Comparison of ENCODE assay signal across 12 cellular contexts in the genomic region with DNA sequence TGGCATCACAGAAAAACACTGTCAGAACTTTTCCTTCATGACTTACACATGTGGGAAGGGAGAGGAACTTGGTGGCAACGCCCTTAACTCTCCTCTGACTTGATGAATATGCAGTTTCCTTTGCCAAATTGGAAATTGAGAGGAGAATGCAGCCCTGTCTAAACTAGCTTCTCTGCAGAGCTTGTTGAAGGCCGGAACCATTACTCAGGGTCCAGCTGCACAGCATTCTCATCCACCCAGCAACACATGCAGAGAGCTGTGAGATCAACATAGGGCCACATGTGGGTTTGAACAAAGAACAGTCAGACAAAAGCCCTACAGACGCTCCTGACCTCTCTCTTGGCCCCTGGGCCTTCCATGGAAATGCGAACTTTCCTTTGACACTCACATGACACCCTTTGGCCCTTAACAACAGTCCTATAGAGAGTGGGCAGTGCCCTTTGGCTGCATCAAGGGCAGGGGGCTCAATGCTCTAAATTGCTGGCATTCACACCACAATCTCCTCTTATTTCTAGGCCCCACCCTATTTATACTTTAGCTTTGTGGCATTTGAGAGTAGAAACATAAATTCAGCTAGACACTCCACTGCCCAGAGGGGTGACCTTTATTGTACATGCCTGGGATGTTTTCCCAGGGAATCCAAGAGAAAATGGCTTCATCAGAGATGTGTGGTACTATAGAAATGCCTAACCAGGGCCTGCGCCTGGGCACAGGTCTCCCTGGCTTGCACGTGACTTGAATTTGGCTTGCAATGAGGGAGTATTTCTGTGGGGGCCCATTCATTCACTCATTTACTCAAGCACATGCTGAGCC.
DNase-seq lines count a peak whose midpoint lies in the region; ATAC-seq, FAIRE-seq and TF ChIP-seq lines count a peak whose summit lies in the region.
"Had no signal": no experiment of that assay in that cellular context is flagged by ENCODE, and none has a peak within 500 bp of the region (broad histone marks: within the 10 kb centered on the region; RNA-seq: fewer than 3 reads in every experiment).

No MANE protein-coding gene starts in this region.

- no peaks in the 10 kb centered on the region for H3K36me3 ChIP-seq in HUES64 (ENCODE audit: insufficient read depth, low read length)
- no peaks in the 10 kb centered on the region for H3K36me3 ChIP-seq in H1 (ENCODE audit: control insufficient read depth in 2 of 4, insufficient read depth in 4 of 4, low read length in 3 of 4)
- H3K36me3 ChIP-seq in tibial nerve, result no peaks in the 10 kb centered on the region
- H3K36me3 ChIP-seq: ovary had no signal

- no peak overlapping the region; the same call in 1 of the 2 replicates for H3K18ac ChIP-seq in H1 (ENCODE audit: extremely low read depth, low read length)

- H3K56ac ChIP-seq in H1 (replicated peaks; ENCODE audit: insufficient read length, low read depth, low read length), result no peak overlapping the region

- TF ChIP-seq CTCF in H1 (IDR thresholded peaks at IDR 0.05; ENCODE audit: control extremely low read depth in 1 of 3, insufficient read depth in 1 of 3, low read depth in 1 of 3, low read length in 3 of 3) (no peak), tibial nerve (IDR thresholded peaks at IDR 0.05) (no peak)

- H3K4me3 Mint-ChIP-seq in stimulated activated naive B cell treated with anti-CD40 and anti-IgM and Interleukin-4, amounts not matched to agents 10 μg/mL and 1 μg/mL and 100 μg/mL, for 72 hours, result no peak overlapping the region
- H3K4me3 Mint-ChIP-seq: stimulated activated effector memory CD8-positive, alpha-beta T cell treated with anti-CD3 and anti-CD28 coated beads, Interleukin-12 subunit alpha, Interleukin-12 subunit beta, amount 100 ng/mL, for 72 hours had no signal

- H3K14ac ChIP-seq in H1 (ENCODE audit: insufficient read length), result no peak overlapping the region

- ATAC-seq in left lobe of liver, result peak; percentile 32
- ATAC-seq in stimulated activated naive B cell treated with anti-CD40 and anti-IgM and Interleukin-4, amounts not matched to agents 10 μg/mL and 1 μg/mL and 100 μg/mL, for 72 hours (replicated peaks), result no peak
- ATAC-seq in HG03571 (IDR thresholded peaks at IDR 0.05; ENCODE audit: unreplicated experiment), result no peak
- ATAC-seq: stimulated activated effector memory CD8-positive, alpha-beta T cell treated with anti-CD3 and anti-CD28 coated beads, Interleukin-12 subunit alpha, Interleukin-12 subunit beta, amount 100 ng/mL, for 72 hours had no signal

- H3K27ac Mint-ChIP-seq in stimulated activated naive B cell treated with anti-CD40 and anti-IgM and Interleukin-4, amounts not matched to agents 10 μg/mL and 1 μg/mL and 100 μg/mL, for 72 hours, result no peak overlapping the region
- H3K27ac Mint-ChIP-seq: stimulated activated effector memory CD8-positive, alpha-beta T cell treated with anti-CD3 and anti-CD28 coated beads, Interleukin-12 subunit alpha, Interleukin-12 subunit beta, amount 100 ng/mL, for 72 hours had no signal

- H2BK120ac ChIP-seq in H1 (replicated peaks; ENCODE audit: low read depth, low read length), result no peak overlapping the region

- no peaks in the 10 kb centered on the region for H3K79me2 ChIP-seq in H1 (ENCODE audit: control insufficient read depth in 1 of 2, insufficient read depth in 2 of 2, low read length in 2 of 2)

- no peaks in the 10 kb centered on the region for H3K27me3 Mint-ChIP-seq in stimulated activated naive B cell treated with anti-CD40 and anti-IgM and Interleukin-4, amounts not matched to agents 10 μg/mL and 1 μg/mL and 100 μg/mL, for 72 hours

- H3K9me3 ChIP-seq in HUES64 (ENCODE audit: insufficient read depth, low read depth, low read length), result peaks cover 11% of the 10 kb centered on the region; the same call in 1 of the 2 replicates
- H3K9me3 ChIP-seq in H1 (ENCODE audit: insufficient read depth in 2 of 2, low read depth in 1 of 2, low read length in 1 of 2), result peaks cover 0 to 4% of the 10 kb centered on the region in 2 experiments; a peak in 2 of 4 replicates
- peaks cover 0 to 4% (median 0%) of the 10 kb centered on the region in 4 donors for H3K9me3 ChIP-seq in tibial nerve
- H3K9me3 ChIP-seq: ovary had no signal

- H2BK12ac ChIP-seq in H1 (ENCODE audit: low read depth, low read length), result no peak overlapping the region

- H4K91ac ChIP-seq in H1 (replicated peaks; ENCODE audit: insufficient read length, low read length), result no peak overlapping the region

- peaks cover 2 to 5% of the 10 kb centered on the region in 2 donors for H3K9me3 Mint-ChIP-seq in stimulated activated naive B cell treated with anti-CD40 and anti-IgM and Interleukin-4, amounts not matched to agents 10 μg/mL and 1 μg/mL and 100 μg/mL, for 72 hours

- TF ChIP-seq EP300 in H1 (IDR thresholded peaks at IDR 0.05; ENCODE audit: borderline replicate concordance in 1 of 2, low read depth in 2 of 2, low read length in 2 of 2) (no peak), tibial nerve (IDR thresholded peaks at IDR 0.05) (peak in 1 of 2 donors; percentile 87)

- H3K9ac ChIP-seq in HUES64 (ENCODE audit: low read depth, low read length), result no peak overlapping the region
- H3K9ac ChIP-seq in H1 (replicated peaks in 1 of 4; ENCODE audit: extremely low read depth in 1 of 4, low read depth in 3 of 4, low read length in 3 of 4), result no peak overlapping the region

- no peak overlapping the region; the same call in 1 of the 2 replicates for H2AFZ ChIP-seq in H1 (ENCODE audit: low read length)

- H3K23me2 ChIP-seq in H1 (ENCODE audit: low read depth, low read length), result no peaks in the 10 kb centered on the region

- TF ChIP-seq RAD21 in H1 (IDR thresholded peaks at IDR 0.05 in 1 of 2, conservative IDR thresholded peaks at IDR 0.05 in 1 of 2; ENCODE audit: low read depth in 2 of 2, low read length in 2 of 2), result no peak

- H3K4me1 Mint-ChIP-seq in stimulated activated naive B cell treated with anti-CD40 and anti-IgM and Interleukin-4, amounts not matched to agents 10 μg/mL and 1 μg/mL and 100 μg/mL, for 72 hours, result peaks cover 7 to 10% of the 10 kb centered on the region in 2 donors

- no peak overlapping the region for H3K4me3 ChIP-seq in HUES64 (ENCODE audit: low read length)
- H3K4me3 ChIP-seq in H1 (ENCODE audit: extremely low read depth in 1 of 4, insufficient read depth in 2 of 4, low read depth in 3 of 4, low read length in 4 of 4), result no peak overlapping the region
- H3K4me3 ChIP-seq in tibial nerve, result no peak overlapping the region
- H3K4me3 ChIP-seq: ovary had no signal

- no peak overlapping the region for H2AK5ac ChIP-seq in H1 (ENCODE audit: low read depth, low read length)

- no peak overlapping the region; the same call in 1 of the 2 replicates for H2BK15ac ChIP-seq in H1 (ENCODE audit: low read length)

- peak overlapping the region in 1 of 2 experiments; percentile 37; a peak in 2 of 4 replicates for H3K4me2 ChIP-seq in H1 (ENCODE audit: insufficient read depth in 1 of 2, low read depth in 2 of 2, low read length in 2 of 2)

- FAIRE-seq in H1 (lab: Jason Lieb, UNC), result peak; percentile 76
- FAIRE-seq: GM12892 had no signal

- H3K4ac ChIP-seq in H1 (replicated peaks; ENCODE audit: insufficient read length, low read depth, low read length), result no peak overlapping the region

- H3K4me1 ChIP-seq in HUES64 (ENCODE audit: insufficient read depth, low read length) (peaks cover 13% of the 10 kb centered on the region; the same call in 1 of the 2 replicates), H1 (replicated peaks in 1 of 4; ENCODE audit: control insufficient read depth in 3 of 4, insufficient read depth in 4 of 4, low read length in 3 of 4) (peaks cover 0 to 5% (median 2%) of the 10 kb centered on the region in 4 experiments; a peak in 3 of 7 replicates), tibial nerve (peaks cover 0 to 23% (median 5%) of the 10 kb centered on the region in 4 donors)

- no peaks in the 10 kb centered on the region for H3K79me1 ChIP-seq in H1 (ENCODE audit: low read depth, low read length)

- POLR2A ChIA-PET in H1 (lab: Charles Lee; ENCODE audit: partially characterized antibody), result no interaction called here

- H4K5ac ChIP-seq in H1 (ENCODE audit: insufficient read length, low read depth, low read length), result no peak overlapping the region

- WGBS in HUES64, result 66% methylated on average over 6 of the region's 6 CpGs
- whole genome bisulfite sequencing in H1 (ENCODE audit: extremely low coverage in 1 of 2, insufficient coverage in 1 of 2, insufficient read length in 1 of 2, insufficient replicate concordance in 2 of 2, low coverage in 1 of 2, low lambda C conversion rate in 2 of 2, missing lambda C conversion rate in 1 of 2), 2 experiments, result 77% methylated on average over 6 of the region's 6 CpGs; no CpG with 5 or more reads in 1 of the 2 experiments
- WGBS in tibial nerve, 2 donors, result 34 to 59% methylated on average over 6 of the region's 6 CpGs

- H2BK5ac ChIP-seq in H1 (ENCODE audit: low read depth, low read length), result no peak overlapping the region

- DNase-seq in H1 (ENCODE audit: low read depth in 1 of 2, low spot score in 2 of 2), result no peak
- DNase-seq in left lobe of liver (ENCODE audit: low spot score), result no peak
- no peak for DNase-seq in tibial nerve (ENCODE audit: low spot score in 2 of 2)
- DNase-seq in stimulated activated naive B cell treated with anti-CD40 and anti-IgM and Interleukin-4, amounts not matched to agents 10 μg/mL and 1 μg/mL and 100 μg/mL, for 72 hours, result no peak
- DNase-seq in activated CD4-positive, CD25-positive, alpha-beta regulatory T cell (lab: John Stamatoyannopoulos, UW), result no peak
- DNase-seq: MM.1S, NCI-H446 treated with DMSO at 0.1 percent for 48 hours, ovary had no signal

- H4K20me1 ChIP-seq in H1 (replicated peaks in 1 of 2; ENCODE audit: control insufficient read depth in 1 of 2, insufficient read depth in 2 of 2, low read length in 2 of 2), result no peaks in the 10 kb centered on the region

- CTCF ChIA-PET in H1 (lab: Charles Lee; ENCODE audit: partially characterized antibody), result interaction anchor here (1.0 kb wide), 1 partner anchor 23 kb away, joined by 3 read pairs; no protein-coding TSS in a partner anchor

- H3K27me3 ChIP-seq in HUES64 (ENCODE audit: insufficient read depth, low read length) (no peaks in the 10 kb centered on the region), H1 (replicated peaks in 1 of 4; ENCODE audit: control insufficient read depth in 3 of 4, extremely low read depth in 1 of 4, insufficient read depth in 3 of 4, low read length in 3 of 4) (no peaks in the 10 kb centered on the region), tibial nerve (no peaks in the 10 kb centered on the region)
- H3K27me3 ChIP-seq: ovary had no signal

- no peaks in the 10 kb centered on the region for H3K36me3 Mint-ChIP-seq in stimulated activated naive B cell treated with anti-CD40 and anti-IgM and Interleukin-4, amounts not matched to agents 10 μg/mL and 1 μg/mL and 100 μg/mL, for 72 hours
- H3K36me3 Mint-ChIP-seq: stimulated activated effector memory CD8-positive, alpha-beta T cell treated with anti-CD3 and anti-CD28 coated beads, Interleukin-12 subunit alpha, Interleukin-12 subunit beta, amount 100 ng/mL, for 72 hours had no signal

- no peak overlapping the region for H3K23ac ChIP-seq in H1 (ENCODE audit: insufficient read length)

- H3K27ac ChIP-seq in HUES64 (ENCODE audit: low read depth, low read length) (peak overlapping the region; percentile 81; the same call in 1 of the 2 replicates), H1 (ENCODE audit: low read depth, low read length) (no peak overlapping the region), tibial nerve (peak overlapping the region; percentile 24 to 73 (median 56))
- H3K27ac ChIP-seq: ovary had no signal

- no peak overlapping the region for H2BK20ac ChIP-seq in H1 (ENCODE audit: low read length)

- TF ChIP-seq POLR2A in H1 (IDR thresholded peaks at IDR 0.05; ENCODE audit: control extremely low read depth in 1 of 2, low read depth in 2 of 2, low read length in 2 of 2), result no peak
- TF ChIP-seq POLR2A in tibial nerve (IDR thresholded peaks at IDR 0.05), result no peak

- H4K8ac ChIP-seq in H1 (ENCODE audit: extremely low read depth, insufficient read depth, low read length), result no peak overlapping the region
